Comparison of ENCODE assay signal across 9 cellular contexts in genomic region chr1:221263831-221264767, GRCh38.
A peak's percentile ranks its signal among the peaks of the same experiment; 100 is the strongest.
DNase-seq lines count a peak whose midpoint lies in the region; ATAC-seq, FAIRE-seq and TF ChIP-seq lines count a peak whose summit lies in the region.
"Had no signal": no experiment of that assay in that cellular context is flagged by ENCODE, and none has a peak within 500 bp of the region (broad histone marks: within the 10 kb centered on the region; RNA-seq: fewer than 3 reads in every experiment).

No MANE protein-coding gene starts in this region.

- CTCF ChIA-PET in K562 (lab: Yijun Ruan, JAX; ENCODE audit: low intra/inter-chr PET ratio): interaction anchor here (0.6 kb wide), 1 partner anchor 1642 kb away, joined by 3 read pairs; no protein-coding TSS in a partner anchor

- H3K27ac ChIP-seq in K562 (ENCODE audit: extremely low read depth, low read depth, low read length): no peak overlapping the region
- H3K27ac ChIP-seq: ovary had no signal

- 3% methylated on average over 9 of the region's 9 CpGs for WGBS in K562 (ENCODE audit: insufficient coverage, low coverage, missing lambda C conversion rate)

- H3K9ac ChIP-seq in K562 (ENCODE audit: insufficient read depth in 1 of 2, low read depth in 2 of 2, low read length in 2 of 2): no peak overlapping the region

- no peaks in the 10 kb centered on the region for H3K79me2 ChIP-seq in K562 (ENCODE audit: control insufficient read depth, insufficient read depth, low read length)

- peak; percentile 97 for ATAC-seq in GM21723 (IDR thresholded peaks at IDR 0.05; ENCODE audit: unreplicated experiment)
- peak; percentile 81 for ATAC-seq in K562

- TF ChIP-seq CTCF in K562 (IDR thresholded peaks at IDR 0.05 in 2 of 3, conservative IDR thresholded peaks at IDR 0.05 in 1 of 3; ENCODE audit: insufficient read depth in 2 of 3, low read depth in 1 of 3, low read length in 3 of 3): peak; percentile 43 to 48 (median 47); a peak in 5 of 6 replicates

- POLR2A ChIA-PET in K562 (lab: Yijun Ruan, JAX): interaction anchor here (0.6 kb wide), 1 partner anchor 129 kb away, joined by 3 read pairs; no protein-coding TSS in a partner anchor

- H3K36me3 ChIP-seq in K562 (ENCODE audit: control insufficient read depth, insufficient read depth, low read length): no peaks in the 10 kb centered on the region
- H3K36me3 ChIP-seq: ovary had no signal

- intact Hi-C loops in K562 (cut with micrococcal nuclease): loop anchor here (5.0 to 10.0 kb wide), 2 partner anchors 173 to 1191 kb away; no protein-coding TSS in a partner anchor

- H3K9me3 ChIP-seq in K562 (replicated peaks; ENCODE audit: control insufficient read depth, insufficient read depth, low read depth, low read length): no peaks in the 10 kb centered on the region; the same call in 1 of the 2 replicates
- H3K9me3 ChIP-seq: ovary had no signal

- DNase-seq in SIG-M5 treated with dmso at 0.1 percent for 504 hours (lab: John Stamatoyannopoulos, UW; ENCODE audit: unreplicated experiment): peak; percentile 26
- no peak for DNase-seq in SIG-M5 (lab: John Stamatoyannopoulos, UW)
- DNase-seq in Jurkat, Clone E6-1 (ENCODE audit: low read depth, low spot score): peak; percentile 79
- DNase-seq in RKO (ENCODE audit: low spot score): peak; percentile 79
- peak; percentile 47 to 63 (median 50) for DNase-seq in K562 (ENCODE audit: extremely low read depth in 1 of 4, low spot score in 3 of 4)
- peak; percentile 84 for DNase-seq in inferior parietal cortex (ENCODE audit: extremely low spot score)
- peak; percentile 25 for DNase-seq in stimulated activated CD4-positive, alpha-beta T cell treated with anti-CD3 and anti-CD28 coated beads, Interleukin-1b, Interleukin-23, amount 100 ng/mL, for 48 hours

- no peaks in the 10 kb centered on the region for H3K9me1 ChIP-seq in K562 (ENCODE audit: control insufficient read depth, insufficient read depth, low read length)

- H2AFZ ChIP-seq in K562 (ENCODE audit: low read depth, low read length): no peak overlapping the region

- BruUV-seq in K562 (replicated peaks; lab: Mats Ljungman, UMichigan): no TSS peak

- TF ChIP-seq POLR2A in K562 (conservative IDR thresholded peaks at IDR 0.05): no peak

- FAIRE-seq in K562 (lab: Jason Lieb, UNC): peak; percentile 61

- peak; percentile 56 to 62 for TF ChIP-seq RAD21 in K562 (CRISPR knock-in tag; conservative IDR thresholded peaks at IDR 0.05 in 1 of 2, IDR thresholded peaks at IDR 0.05 in 1 of 2)

- no peaks in the 10 kb centered on the region for H4K20me1 ChIP-seq in K562 (replicated peaks; ENCODE audit: control insufficient read depth, insufficient read depth, low read length)

- no peak overlapping the region for H3K4me3 ChIP-seq in Jurkat, Clone E6-1 (ENCODE audit: low read length)
- H3K4me3 ChIP-seq in K562: no peak overlapping the region
- H3K4me3 ChIP-seq: ovary had no signal

- no peaks in the 10 kb centered on the region for H3K27me3 ChIP-seq in K562 (ENCODE audit: control insufficient read depth in 2 of 2, insufficient read depth in 2 of 2, low read length in 2 of 2)
- H3K27me3 ChIP-seq: ovary had no signal

- no peak overlapping the region for H3K4me2 ChIP-seq in K562 (ENCODE audit: insufficient read depth, low read length)

- TF ChIP-seq EP300 in K562 (IDR thresholded peaks at IDR 0.05; ENCODE audit: low read length): no peak

- in situ Hi-C loops in K562 (cut with MboI): no loop called here

- no peaks in the 10 kb centered on the region for H3K4me1 ChIP-seq in K562 (replicated peaks in 1 of 2; ENCODE audit: control insufficient read depth in 2 of 2, insufficient read depth in 2 of 2, low read length in 2 of 2)

TF ChIP-seq in K562, 482 proteins besides CTCF, POLR2A, EP300 and RAD21:
- peak in 2 of 3 experiments; percentile 66 to 88 for TF ChIP-seq YY1 (IDR thresholded peaks at IDR 0.05; ENCODE audit: borderline replicate concordance in 1 of 3, control insufficient read depth in 1 of 3, extremely low read depth in 1 of 3, insufficient read depth in 3 of 3, insufficient read length in 1 of 3, insufficient replicate concordance in 2 of 3, low read depth in 1 of 3, low read length in 2 of 3)
- no peak for TF ChIP-seq ETV5 (CRISPR knock-in tag; IDR thresholded peaks at IDR 0.05; ENCODE audit: low read depth)
- no peak for TF ChIP-seq TSC22D4 (tag; IDR thresholded peaks at IDR 0.05)
- TF ChIP-seq ATF4 (CRISPR knock-in tag; IDR thresholded peaks at IDR 0.05): no peak
- TF ChIP-seq SMC3 (conservative IDR thresholded peaks at IDR 0.05; ENCODE audit: insufficient read depth, low read depth, low read length): 0 out of 2 replicates have a peak, but pooled peaks have one; percentile 7
- no peak for TF ChIP-seq DEAF1 (CRISPR knock-in tag; IDR thresholded peaks at IDR 0.05)
- TF ChIP-seq NR2C2 (CRISPR knock-in tag; IDR thresholded peaks at IDR 0.05): no peak
- no peak for TF ChIP-seq NR2C2 (tag; IDR thresholded peaks at IDR 0.05)
- TF ChIP-seq MCM3 (IDR thresholded peaks at IDR 0.05): no peak
- no peak for TF ChIP-seq RBM17 (IDR thresholded peaks at IDR 0.05; ENCODE audit: borderline replicate concordance, low read depth, low read length)
- no peak for TF ChIP-seq FOXP1 (CRISPR knock-in tag; IDR thresholded peaks at IDR 0.05)
